Comparison of ENCODE assay signal across 8 cellular contexts in the genomic region with DNA sequence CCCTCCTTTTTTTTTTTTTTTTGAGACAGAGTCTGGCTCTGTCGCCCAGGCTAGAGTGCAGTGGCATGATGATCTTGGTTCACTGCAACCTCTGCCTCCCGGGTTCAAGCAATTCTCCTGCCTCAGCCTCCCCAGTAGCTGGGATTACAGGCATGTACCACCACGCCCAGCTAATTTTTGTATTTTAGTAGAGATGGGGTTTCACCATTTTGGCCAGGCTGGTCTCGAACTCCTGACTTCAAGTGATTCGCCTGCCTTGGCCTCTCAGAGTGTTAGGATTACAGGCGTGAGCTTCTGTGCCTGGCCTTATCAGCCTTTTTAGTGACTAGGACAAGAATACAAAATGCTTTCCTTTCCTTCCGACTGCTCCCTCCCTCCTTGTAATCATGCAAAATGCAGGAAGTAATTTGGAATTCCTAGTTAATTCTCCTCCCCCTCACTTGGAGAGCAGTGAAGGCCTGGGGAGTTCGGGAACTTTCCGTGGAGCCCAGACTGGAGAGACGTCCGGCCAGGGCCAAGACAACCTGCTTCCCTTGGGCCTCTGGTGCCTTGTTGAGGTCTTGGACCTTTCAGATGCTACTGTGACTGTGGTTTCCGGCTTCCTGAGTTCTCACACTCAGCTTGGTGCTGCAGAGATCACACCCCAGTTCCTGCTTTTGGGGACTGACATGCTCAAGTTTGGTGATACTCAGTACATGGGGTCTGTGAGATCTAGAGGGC. TPM values are rescaled to one million over a fixed set of nuclear protein-coding genes. Genes with fewer than 3 reads are reported as not detected.
DNase-seq lines count a peak whose midpoint lies in the region; ATAC-seq and TF ChIP-seq lines count a peak whose summit lies in the region.
"Not testable (repeated sequence)": the region's sequence is repeated elsewhere in the genome, so short reads cannot be mapped to it uniquely, and the experiment has no call there.

No MANE protein-coding gene starts in this region.

- peak; percentile 29 for ATAC-seq in HG02623 (IDR thresholded peaks at IDR 0.05; ENCODE audit: unreplicated experiment)

- TF ChIP-seq EP300 in suprapubic skin (IDR thresholded peaks at IDR 0.05), result not testable (repeated sequence)

- CTCF ChIA-PET in activated CD4-positive, alpha-beta memory T cell treated with anti-CD3 and anti-CD28 coated beads for 36 hours (lab: Charles Lee), result interaction anchor here (0.7 to 2.1 kb wide), 3 partner anchors 25 to 223 kb away, joined by 3 to 19 read pairs (median 3); a partner anchor contains a TSS

- TF ChIP-seq POLR2A in GM15510 (IDR thresholded peaks at IDR 0.05; ENCODE audit: borderline replicate concordance, extremely low read depth, insufficient read length), result peak; percentile 66
- TF ChIP-seq POLR2A in suprapubic skin (IDR thresholded peaks at IDR 0.05), result peak in 1 of 2 donors; percentile 55

- H3K9me3 Mint-ChIP-seq in activated CD4-positive, alpha-beta memory T cell treated with anti-CD3 and anti-CD28 coated beads for 36 hours, result not testable (repeated sequence)

- not testable (repeated sequence) for H3K27me3 ChIP-seq in suprapubic skin

- H3K9me3 ChIP-seq in suprapubic skin, result not testable (repeated sequence)

- H3K36me3 Mint-ChIP-seq in activated CD4-positive, alpha-beta memory T cell treated with anti-CD3 and anti-CD28 coated beads for 36 hours, result not testable (repeated sequence)

- H3K4me1 Mint-ChIP-seq in activated CD4-positive, alpha-beta memory T cell treated with anti-CD3 and anti-CD28 coated beads for 36 hours (ENCODE audit: low read depth), result peaks cover 40% of the 10 kb centered on the region

- peak overlapping the region; percentile 78 for H3K4me3 Mint-ChIP-seq in activated CD4-positive, alpha-beta memory T cell treated with anti-CD3 and anti-CD28 coated beads for 36 hours

- H3K4me3 ChIP-seq in cardiac fibroblast (replicated peaks in 1 of 2; ENCODE audit: low read depth in 2 of 2, low read length in 2 of 2); suprapubic skin: not testable (repeated sequence)

- not testable (repeated sequence) for H3K27me3 Mint-ChIP-seq in activated CD4-positive, alpha-beta memory T cell treated with anti-CD3 and anti-CD28 coated beads for 36 hours

- DNase-seq in NAMALWA (ENCODE audit: low spot score) (peak; percentile 85), cardiac fibroblast (ENCODE audit: low read depth in 2 of 2) (peak; percentile 70 to 81), iPS-NIHi7 (ENCODE audit: extremely low spot score) (peak; percentile 38), pulmonary artery endothelial cell (ENCODE audit: low read depth, low spot score) (peak; percentile 69), suprapubic skin (ENCODE audit: low spot score in 2 of 2) (peak; percentile 76 to 80)
- peak; percentile 75 for DNase-seq in activated CD4-positive, alpha-beta memory T cell treated with anti-CD3 and anti-CD28 coated beads for 36 hours

- WGBS in suprapubic skin, result 49% methylated on average over 12 of the region's 12 CpGs

- peaks cover 47% of the 10 kb centered on the region for H3K4me1 ChIP-seq in suprapubic skin

- peak overlapping the region; percentile 91 for H3K27ac ChIP-seq in suprapubic skin

- peak overlapping the region; percentile 99 for H3K27ac Mint-ChIP-seq in activated CD4-positive, alpha-beta memory T cell treated with anti-CD3 and anti-CD28 coated beads for 36 hours

- intact Hi-C loops in activated CD4-positive, alpha-beta memory T cell treated with anti-CD3 and anti-CD28 coated beads for 36 hours (cut with micrococcal nuclease), result not testable (repeated sequence)

- TF ChIP-seq CTCF in cardiac fibroblast (IDR thresholded peaks at IDR 0.05; ENCODE audit: low read depth, low read length); suprapubic skin (IDR thresholded peaks at IDR 0.05): not testable (repeated sequence)

- POLR2A ChIA-PET in activated CD4-positive, alpha-beta memory T cell treated with anti-CD3 and anti-CD28 coated beads for 36 hours (lab: Charles Lee), result interaction anchor here (1.5 to 6.4 kb wide), 3 partner anchors 25 to 186 kb away, joined by 9 to 154 read pairs (median 11); a partner anchor contains a TSS

- not testable (repeated sequence) for H3K36me3 ChIP-seq in suprapubic skin

RNA-seq across cellular contexts. Expression of a gene that starts 4.0 kb away (rescaled TPM):
- total RNA-seq in activated CD4-positive, alpha-beta memory T cell treated with anti-CD3 and anti-CD28 coated beads for 36 hours, result 10 to 100 TPM; 49.1 to 50.5 TPM
- total RNA-seq in pulmonary artery endothelial cell, result 29.8 and 30.9 TPM in 2 replicates
- 10 to 100 TPM; 44.2 to 60.6 (median 47.3) TPM for total RNA-seq in suprapubic skin

RNA-seq across cellular contexts. Expression of a gene that starts 25.8 kb away (rescaled TPM):
- 100 to 1,000 TPM; 243 to 259 TPM for total RNA-seq in activated CD4-positive, alpha-beta memory T cell treated with anti-CD3 and anti-CD28 coated beads for 36 hours
- 247 and 325 TPM in 2 replicates for total RNA-seq in pulmonary artery endothelial cell
- 100 to 1,000 TPM; 245 to 599 (median 258) TPM for total RNA-seq in suprapubic skin
